Comparison of ENCODE assay signal across 27 cellular contexts in genomic region chr1:228514421-228514820, GRCh38.
"Had no signal": no experiment of that assay in that cellular context is flagged by ENCODE, and none has a peak within 500 bp of the region (broad histone marks: within the 10 kb centered on the region; RNA-seq: fewer than 3 reads in every experiment).

No MANE protein-coding gene starts in this region.

- H3K4me1 Mint-ChIP-seq: immature natural killer cell, nephron had no signal

- H3K4me1 ChIP-seq: body of pancreas, prostate gland, upper lobe of right lung had no signal

- H3K4me3 Mint-ChIP-seq: activated CD8-positive, alpha-beta T cell treated with anti-CD3 and anti-CD28 coated beads for 36 hours; activated naive CD4-positive, alpha-beta T cell treated with anti-CD3 and anti-CD28 coated beads, Interleukin-2, amount 10 ng/mL, durations not matched to agents 7 days and 5 days; activated naive CD8-positive, alpha-beta T cell treated with anti-CD3 and anti-CD28 coated beads, Interleukin-2, amount 50 U/mL, for 24 hours; activated T-cell treated with anti-CD3 and anti-CD28 coated beads, Interleukin-2, amount 50 U/mL, for 4 hours; dendritic cell treated with granulocyte-macrophage colony-stimulating factor and Interleukin-4, amounts not matched to agents 40 ng/mL and 50 ng/mL, for 4 days; immature natural killer cell; nephron; T-helper 17 cell had no signal

- DNase-seq: activated CD4-positive, alpha-beta T cell treated with anti-CD3 and anti-CD28 coated beads for 48 hours; activated CD4-positive, CD25-positive, alpha-beta regulatory T cell; activated CD8-positive, alpha-beta T cell treated with anti-CD3 and anti-CD28 coated beads for 36 hours; activated naive CD4-positive, alpha-beta T cell treated with anti-CD3 and anti-CD28 coated beads, Interleukin-2, amount 10 ng/mL, durations not matched to agents 7 days and 5 days; activated naive CD8-positive, alpha-beta T cell treated with anti-CD3 and anti-CD28 coated beads, Interleukin-2, amount 50 U/mL, for 24 hours; activated T-cell treated with anti-CD3 and anti-CD28 coated beads, Interleukin-2, amount 50 U/mL, for 4 hours; anterior cingulate cortex; body of pancreas; caudate nucleus; effector CD4-positive, alpha-beta T cell; foreskin melanocyte; immature natural killer cell; midbrain; ovary; right cardiac atrium; stimulated activated CD4-positive, alpha-beta T cell treated with anti-CD3 and anti-CD28 coated beads, Interleukin-4, amount 100 ng/mL, for 24 hours; stimulated activated naive CD4-positive, alpha-beta T cell treated with Interleukin-2 at 50 U/mL for 16 hours; SW 1271; T-helper 17 cell; upper lobe of right lung had no signal

- H3K4me3 ChIP-seq: body of pancreas, hepatocyte, ovary, prostate gland, thoracic aorta, upper lobe of right lung had no signal

- H3K27ac ChIP-seq: body of pancreas, hepatocyte, neutrophil, ovary, prostate gland, thoracic aorta, upper lobe of right lung had no signal

- H3K36me3 Mint-ChIP-seq: activated naive CD4-positive, alpha-beta T cell treated with anti-CD3 and anti-CD28 coated beads, Interleukin-2, amount 10 ng/mL, durations not matched to agents 7 days and 5 days had no signal

- H3K27ac Mint-ChIP-seq: activated CD8-positive, alpha-beta T cell treated with anti-CD3 and anti-CD28 coated beads for 36 hours; activated naive CD4-positive, alpha-beta T cell treated with anti-CD3 and anti-CD28 coated beads, Interleukin-2, amount 10 ng/mL, durations not matched to agents 7 days and 5 days; activated naive CD8-positive, alpha-beta T cell treated with anti-CD3 and anti-CD28 coated beads, Interleukin-2, amount 50 U/mL, for 24 hours; dendritic cell treated with granulocyte-macrophage colony-stimulating factor and Interleukin-4, amounts not matched to agents 40 ng/mL and 50 ng/mL, for 4 days; immature natural killer cell; nephron; T-helper 17 cell had no signal

- H3K9me3 ChIP-seq: body of pancreas, neutrophil, ovary, prostate gland, thoracic aorta, upper lobe of right lung had no signal

- ATAC-seq: activated naive CD8-positive, alpha-beta T cell treated with anti-CD3 and anti-CD28 coated beads, Interleukin-2, amount 50 U/mL, for 24 hours; activated T-cell treated with anti-CD3 and anti-CD28 coated beads, Interleukin-2, amount 50 U/mL, for 4 hours; body of pancreas; esophagus mucosa; T-helper 17 cell; upper lobe of right lung had no signal

- H3K27me3 ChIP-seq: body of pancreas, ovary, upper lobe of right lung had no signal

- H3K9me3 Mint-ChIP-seq: activated CD8-positive, alpha-beta T cell treated with anti-CD3 and anti-CD28 coated beads for 36 hours; activated naive CD4-positive, alpha-beta T cell treated with anti-CD3 and anti-CD28 coated beads, Interleukin-2, amount 10 ng/mL, durations not matched to agents 7 days and 5 days; activated naive CD8-positive, alpha-beta T cell treated with anti-CD3 and anti-CD28 coated beads, Interleukin-2, amount 50 U/mL, for 24 hours; activated T-cell treated with anti-CD3 and anti-CD28 coated beads, Interleukin-2, amount 50 U/mL, for 4 hours; dendritic cell treated with granulocyte-macrophage colony-stimulating factor and Interleukin-4, amounts not matched to agents 40 ng/mL and 50 ng/mL, for 4 days; nephron had no signal

- H3K36me3 ChIP-seq: neutrophil, ovary, prostate gland, thoracic aorta, upper lobe of right lung had no signal
